1 cellular context compared by ENCODE assay signal in genomic region chr14:103735022-103735421, GRCh38.
TF ChIP-seq lines count a peak whose summit lies in the region.

No MANE protein-coding gene starts in this region.

TF ChIP-seq in GM23338, 12 proteins besides CTCF, POLR2A, EP300 and RAD21 (continued from another document):
- TF ChIP-seq, protein P1, sequence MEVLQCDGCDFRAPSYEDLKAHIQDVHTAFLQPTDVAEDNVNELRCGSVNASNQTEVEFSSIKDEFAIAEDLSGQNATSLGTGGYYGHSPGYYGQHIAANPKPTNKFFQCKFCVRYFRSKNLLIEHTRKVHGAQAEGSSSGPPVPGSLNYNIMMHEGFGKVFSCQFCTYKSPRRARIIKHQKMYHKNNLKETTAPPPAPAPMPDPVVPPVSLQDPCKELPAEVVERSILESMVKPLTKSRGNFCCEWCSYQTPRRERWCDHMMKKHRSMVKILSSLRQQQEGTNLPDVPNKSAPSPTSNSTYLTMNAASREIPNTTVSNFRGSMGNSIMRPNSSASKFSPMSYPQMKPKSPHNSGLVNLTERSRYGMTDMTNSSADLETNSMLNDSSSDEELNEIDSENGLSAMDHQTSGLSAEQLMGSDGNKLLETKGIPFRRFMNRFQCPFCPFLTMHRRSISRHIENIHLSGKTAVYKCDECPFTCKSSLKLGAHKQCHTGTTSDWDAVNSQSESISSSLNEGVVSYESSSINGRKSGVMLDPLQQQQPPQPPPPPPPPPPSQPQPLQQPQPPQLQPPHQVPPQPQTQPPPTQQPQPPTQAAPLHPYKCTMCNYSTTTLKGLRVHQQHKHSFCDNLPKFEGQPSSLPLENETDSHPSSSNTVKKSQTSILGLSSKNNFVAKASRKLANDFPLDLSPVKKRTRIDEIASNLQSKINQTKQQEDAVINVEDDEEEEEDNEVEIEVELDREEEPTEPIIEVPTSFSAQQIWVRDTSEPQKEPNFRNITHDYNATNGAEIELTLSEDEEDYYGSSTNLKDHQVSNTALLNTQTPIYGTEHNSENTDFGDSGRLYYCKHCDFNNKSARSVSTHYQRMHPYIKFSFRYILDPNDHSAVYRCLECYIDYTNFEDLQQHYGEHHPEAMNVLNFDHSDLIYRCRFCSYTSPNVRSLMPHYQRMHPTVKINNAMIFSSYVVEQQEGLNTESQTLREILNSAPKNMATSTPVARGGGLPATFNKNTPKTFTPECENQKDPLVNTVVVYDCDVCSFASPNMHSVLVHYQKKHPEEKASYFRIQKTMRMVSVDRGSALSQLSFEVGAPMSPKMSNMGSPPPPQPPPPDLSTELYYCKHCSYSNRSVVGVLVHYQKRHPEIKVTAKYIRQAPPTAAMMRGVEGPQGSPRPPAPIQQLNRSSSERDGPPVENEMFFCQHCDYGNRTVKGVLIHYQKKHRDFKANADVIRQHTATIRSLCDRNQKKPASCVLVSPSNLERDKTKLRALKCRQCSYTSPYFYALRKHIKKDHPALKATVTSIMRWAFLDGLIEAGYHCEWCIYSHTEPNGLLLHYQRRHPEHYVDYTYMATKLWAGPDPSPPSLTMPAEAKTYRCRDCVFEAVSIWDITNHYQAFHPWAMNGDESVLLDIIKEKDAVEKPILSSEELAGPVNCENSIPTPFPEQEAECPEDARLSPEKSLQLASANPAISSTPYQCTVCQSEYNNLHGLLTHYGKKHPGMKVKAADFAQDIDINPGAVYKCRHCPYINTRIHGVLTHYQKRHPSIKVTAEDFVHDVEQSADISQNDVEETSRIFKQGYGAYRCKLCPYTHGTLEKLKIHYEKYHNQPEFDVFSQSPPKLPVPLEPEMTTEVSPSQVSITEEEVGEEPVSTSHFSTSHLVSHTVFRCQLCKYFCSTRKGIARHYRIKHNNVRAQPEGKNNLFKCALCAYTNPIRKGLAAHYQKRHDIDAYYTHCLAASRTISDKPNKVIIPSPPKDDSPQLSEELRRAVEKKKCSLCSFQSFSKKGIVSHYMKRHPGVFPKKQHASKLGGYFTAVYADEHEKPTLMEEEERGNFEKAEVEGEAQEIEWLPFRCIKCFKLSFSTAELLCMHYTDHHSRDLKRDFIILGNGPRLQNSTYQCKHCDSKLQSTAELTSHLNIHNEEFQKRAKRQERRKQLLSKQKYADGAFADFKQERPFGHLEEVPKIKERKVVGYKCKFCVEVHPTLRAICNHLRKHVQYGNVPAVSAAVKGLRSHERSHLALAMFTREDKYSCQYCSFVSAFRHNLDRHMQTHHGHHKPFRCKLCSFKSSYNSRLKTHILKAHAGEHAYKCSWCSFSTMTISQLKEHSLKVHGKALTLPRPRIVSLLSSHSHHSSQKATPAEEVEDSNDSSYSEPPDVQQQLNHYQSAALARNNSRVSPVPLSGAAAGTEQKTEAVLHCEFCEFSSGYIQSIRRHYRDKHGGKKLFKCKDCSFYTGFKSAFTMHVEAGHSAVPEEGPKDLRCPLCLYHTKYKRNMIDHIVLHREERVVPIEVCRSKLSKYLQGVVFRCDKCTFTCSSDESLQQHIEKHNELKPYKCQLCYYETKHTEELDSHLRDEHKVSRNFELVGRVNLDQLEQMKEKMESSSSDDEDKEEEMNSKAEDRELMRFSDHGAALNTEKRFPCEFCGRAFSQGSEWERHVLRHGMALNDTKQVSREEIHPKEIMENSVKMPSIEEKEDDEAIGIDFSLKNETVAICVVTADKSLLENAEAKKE (CRISPR knock-in tag; IDR thresholded peaks at IDR 0.05): no peak
- TF ChIP-seq CREB1 (CRISPR knock-in tag; IDR thresholded peaks at IDR 0.05; ENCODE audit: low read depth): no peak
- TF ChIP-seq EZH2phosphoT487 (IDR thresholded peaks at IDR 0.05; ENCODE audit: unreplicated experiment): no peak
- TF ChIP-seq NANOG (IDR thresholded peaks at IDR 0.05; ENCODE audit: borderline replicate concordance): no peak
